ENCODE assay signal across 12 cellular contexts in the genomic region with DNA sequence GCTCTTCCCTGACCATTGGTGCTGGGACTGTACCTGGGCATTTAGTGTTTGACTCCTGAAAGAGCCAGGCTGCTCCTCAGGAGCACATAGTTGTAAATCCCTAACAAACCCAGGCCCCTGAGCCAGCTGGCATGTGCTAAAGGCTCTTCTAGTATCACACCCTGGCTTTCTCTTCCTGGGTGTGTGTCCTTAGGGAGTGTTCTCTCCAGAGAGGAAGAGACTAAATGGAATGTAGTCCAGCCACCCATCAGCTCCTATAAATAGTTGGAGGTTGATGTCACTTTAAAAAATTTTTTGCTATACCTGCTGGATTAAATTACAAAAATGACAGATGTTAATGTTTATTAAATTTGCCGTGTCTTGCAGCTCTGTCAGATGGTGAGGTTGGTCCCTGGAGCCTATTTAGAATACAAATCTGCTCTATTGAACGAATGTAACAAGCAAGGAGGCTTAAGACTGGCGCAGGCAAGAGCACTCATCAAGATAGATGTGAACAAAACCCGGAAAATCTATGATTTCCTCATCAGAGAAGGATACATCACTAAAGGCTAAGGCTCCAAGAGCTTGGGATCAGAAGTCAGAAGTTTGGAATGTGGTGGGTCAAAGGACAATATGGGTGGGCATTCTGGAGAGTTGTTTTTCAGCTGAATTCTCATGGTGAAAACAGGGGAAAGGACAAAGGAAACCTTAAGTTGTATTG. TPM values are rescaled to one million over a fixed set of nuclear protein-coding genes. Genes with fewer than 3 reads are reported as not detected.
A peak's percentile ranks its signal among the peaks of the same experiment; 100 is the strongest.
DNase-seq lines count a peak whose midpoint lies in the region; ATAC-seq, FAIRE-seq and TF ChIP-seq lines count a peak whose summit lies in the region.
"Had no signal": no experiment of that assay in that cellular context is flagged by ENCODE, and none has a peak within 500 bp of the region (broad histone marks: within the 10 kb centered on the region; RNA-seq: fewer than 3 reads in every experiment).

No MANE protein-coding gene starts in this region.

- no peak overlapping the region for H3K4me3 ChIP-seq in bronchial epithelial cell (ENCODE audit: low read depth, low read length)
- H3K4me3 ChIP-seq in left lung = no peak overlapping the region
- no peak overlapping the region for H3K4me3 ChIP-seq in vagina
- H3K4me3 ChIP-seq: tibial nerve had no signal

- no peaks in the 10 kb centered on the region for H3K9me3 ChIP-seq in left lung
- H3K9me3 ChIP-seq in vagina = no peaks in the 10 kb centered on the region
- H3K9me3 ChIP-seq: tibial nerve had no signal

- FAIRE-seq in bronchial epithelial cell (lab: Jason Lieb, UNC) = no peak
- FAIRE-seq: GM12892 had no signal

- peak overlapping the region; percentile 28 for H3K27ac Mint-ChIP-seq in stimulated activated naive CD8-positive, alpha-beta T cell treated with anti-CD3 and anti-CD28 coated beads, Interleukin-15, Interleukin-2, amounts not matched to agents 100 ng/mL and 50 ng/mL, for 24 hours
- H3K27ac Mint-ChIP-seq: activated B cell treated with CpG ODN at 0.5 μM for 24 hours had no signal

- H3K36me3 Mint-ChIP-seq in stimulated activated naive CD8-positive, alpha-beta T cell treated with anti-CD3 and anti-CD28 coated beads, Interleukin-15, Interleukin-2, amounts not matched to agents 100 ng/mL and 50 ng/mL, for 24 hours (ENCODE audit: low read depth) = peaks cover 58% of the 10 kb centered on the region

- DNase-seq in stimulated activated naive CD8-positive, alpha-beta T cell treated with anti-CD3 and anti-CD28 coated beads, Interleukin-15, Interleukin-2, amounts not matched to agents 100 U/mL and 50 U/mL, for 24 hours = no peak
- DNase-seq in bronchial epithelial cell (ENCODE audit: low read depth) (peak; percentile 78), left lung (no peak), vagina (ENCODE audit: extremely low spot score in 2 of 2) (no peak), dedifferentiated amniotic fluid mesenchymal stem cell (ENCODE audit: extremely low spot score) (no peak), COR-L47 (lab: John Stamatoyannopoulos, UW) (no peak)
- DNase-seq: activated B cell treated with CpG ODN at 0.5 μM for 24 hours; stimulated activated CD4-positive, alpha-beta T cell treated with anti-CD3 and anti-CD28 coated beads, Interleukin-12 subunit alpha, Interleukin-12 subunit beta, amount 100 ng/mL, for 4 hours had no signal

- H3K27me3 ChIP-seq in bronchial epithelial cell (ENCODE audit: control insufficient read depth, insufficient read depth, low read length) = no peaks in the 10 kb centered on the region
- no peaks in the 10 kb centered on the region for H3K27me3 ChIP-seq in left lung
- no peaks in the 10 kb centered on the region for H3K27me3 ChIP-seq in vagina
- H3K27me3 ChIP-seq: tibial nerve had no signal

- no peak for TF ChIP-seq POLR2A in vagina (IDR thresholded peaks at IDR 0.05)

- no peaks in the 10 kb centered on the region for H3K9me3 Mint-ChIP-seq in stimulated activated naive CD8-positive, alpha-beta T cell treated with anti-CD3 and anti-CD28 coated beads, Interleukin-15, Interleukin-2, amounts not matched to agents 100 ng/mL and 50 ng/mL, for 24 hours
- H3K9me3 Mint-ChIP-seq: activated B cell treated with CpG ODN at 0.5 μM for 24 hours had no signal

- H3K4me3 Mint-ChIP-seq in stimulated activated naive CD8-positive, alpha-beta T cell treated with anti-CD3 and anti-CD28 coated beads, Interleukin-15, Interleukin-2, amounts not matched to agents 100 ng/mL and 50 ng/mL, for 24 hours = no peak overlapping the region
- H3K4me3 Mint-ChIP-seq: activated B cell treated with CpG ODN at 0.5 μM for 24 hours had no signal

- no peaks in the 10 kb centered on the region for H3K27me3 Mint-ChIP-seq in stimulated activated naive CD8-positive, alpha-beta T cell treated with anti-CD3 and anti-CD28 coated beads, Interleukin-15, Interleukin-2, amounts not matched to agents 100 ng/mL and 50 ng/mL, for 24 hours
- H3K27me3 Mint-ChIP-seq: activated B cell treated with CpG ODN at 0.5 μM for 24 hours had no signal

- no peak for ATAC-seq in stimulated activated naive CD8-positive, alpha-beta T cell treated with anti-CD3 and anti-CD28 coated beads, Interleukin-15, Interleukin-2, amounts not matched to agents 100 U/mL and 50 U/mL, for 24 hours
- ATAC-seq in left lung = peak; percentile 61
- no peak for ATAC-seq in HG02798 (IDR thresholded peaks at IDR 0.05; ENCODE audit: poor library complexity, unreplicated experiment)

- peaks cover 8% of the 10 kb centered on the region for H3K36me3 ChIP-seq in bronchial epithelial cell (ENCODE audit: control insufficient read depth, insufficient read depth, low read length)
- peaks cover 0 to 87% of the 10 kb centered on the region in 2 donors for H3K36me3 ChIP-seq in left lung
- H3K36me3 ChIP-seq in vagina = peaks cover 0 to 44% of the 10 kb centered on the region in 2 donors

- H3K4me1 ChIP-seq in left lung (peaks cover 0 to 11% of the 10 kb centered on the region in 2 donors), vagina (peaks cover 44% of the 10 kb centered on the region)

- H3K27ac ChIP-seq in left lung (no peak overlapping the region), vagina (peak overlapping the region; percentile 66)

- no peaks in the 10 kb centered on the region for H3K4me1 Mint-ChIP-seq in stimulated activated naive CD8-positive, alpha-beta T cell treated with anti-CD3 and anti-CD28 coated beads, Interleukin-15, Interleukin-2, amounts not matched to agents 100 ng/mL and 50 ng/mL, for 24 hours (ENCODE audit: low read depth)
- H3K4me1 Mint-ChIP-seq: activated B cell treated with CpG ODN at 0.5 μM for 24 hours had no signal

- no peak for TF ChIP-seq CTCF in bronchial epithelial cell (IDR thresholded peaks at IDR 0.05; ENCODE audit: insufficient read depth, low read length, severe bottlenecking)
- no peak for TF ChIP-seq CTCF in left lung (IDR thresholded peaks at IDR 0.05)
- no peak for TF ChIP-seq CTCF in vagina (IDR thresholded peaks at IDR 0.05)

- intact Hi-C loops in left lung (cut with DNase I) (no loop called here), vagina (cut with DNase I) (no loop called here)

RNA-seq across cellular contexts. Expression of a gene that starts 13.1 kb away (rescaled TPM):
- total RNA-seq in bronchial epithelial cell = 68.4 and 79.6 TPM in 2 replicates
- total RNA-seq in left lung = 10 to 100 TPM; 11.6 to 14.9 TPM
- 19.9 TPM for total RNA-seq in vagina
